Comparison of ENCODE assay signal across 8 cellular contexts in genomic region chr17:8187517-8188407, GRCh38. TPM values are rescaled to one million over a fixed set of nuclear protein-coding genes. Genes with fewer than 3 reads are reported as not detected.
A peak's percentile ranks its signal among the peaks of the same experiment; 100 is the strongest.
DNase-seq lines count a peak whose midpoint lies in the region; ATAC-seq, FAIRE-seq and TF ChIP-seq lines count a peak whose summit lies in the region.

No MANE protein-coding gene starts in this region.

- no peaks in the 10 kb centered on the region for H3K9me3 ChIP-seq in A549
- H3K9me3 ChIP-seq in mesenchymal stem cell (ENCODE audit: control insufficient read depth, low read length), result no peaks in the 10 kb centered on the region

- H3K36me3 ChIP-seq in mesenchymal stem cell (ENCODE audit: control insufficient read depth in 1 of 2, insufficient read depth in 2 of 2, low read depth in 1 of 2, low read length in 2 of 2), result no peaks in the 10 kb centered on the region

- TF ChIP-seq POLR2A in A549 (IDR thresholded peaks at IDR 0.05; ENCODE audit: low read length), result peak; percentile 27; the same call in 1 of the 2 replicates

- H3K4me1 ChIP-seq in A549, result peaks cover 30% of the 10 kb centered on the region
- peaks cover 20% of the 10 kb centered on the region for H3K4me1 ChIP-seq in mesenchymal stem cell (ENCODE audit: control insufficient read depth, insufficient read depth, low read depth, low read length)

- H4K8ac ChIP-seq in mesenchymal stem cell (ENCODE audit: low read length), result no peak overlapping the region

- peak overlapping the region; percentile 25 to 75 for H2BK12ac ChIP-seq in mesenchymal stem cell (ENCODE audit: low read length in 2 of 2)

- DNase-seq in A549 (ENCODE audit: low read depth in 1 of 2, low spot score in 1 of 2) (peak; percentile 97 to 100), HTR-8/SVneo (ENCODE audit: insufficient read length, low spot score) (peak; percentile 84), NOMO-1 treated with DMSO at 0.1 percent for 48 hours (lab: John Stamatoyannopoulos, UW; ENCODE audit: unreplicated experiment) (peak; percentile 97), mesenchymal stem cell (peak; percentile 100)
- DNase-seq in activated CD8-positive, alpha-beta memory T cell treated with anti-CD3 and anti-CD28 coated beads for 4 hours (ENCODE audit: low read depth in 2 of 2), result peak; percentile 83 to 87
- DNase-seq in stimulated activated CD4-positive, alpha-beta T cell treated with anti-CD3 and anti-CD28 coated beads, TNF-alpha, amount 100 ng/mL, for 48 hours (ENCODE audit: low read depth in 3 of 3), result peak; percentile 82 to 91 (median 85)

- H3K27ac ChIP-seq in A549 (peak overlapping the region; percentile 88 to 94), mesenchymal stem cell (ENCODE audit: low read length, poor library complexity, severe bottlenecking) (peak overlapping the region; percentile 86)

- H4K91ac ChIP-seq in mesenchymal stem cell (ENCODE audit: low read length), result no peak overlapping the region

- CTCF ChIA-PET in A549 (lab: Yijun Ruan, JAX), result interaction anchor here (0.6 to 11.3 kb wide), 15 partner anchors 11 to 196 kb away, joined by 3 to 164 read pairs (median 5); partner anchors contain the start of genes ALOXE3, AURKB and TMEM107

- H3K4me3 ChIP-seq in A549, result peak overlapping the region; percentile 71
- H3K4me3 ChIP-seq in mesenchymal stem cell (ENCODE audit: insufficient read depth in 1 of 2, low read depth in 1 of 2, low read length in 2 of 2), result peak overlapping the region; percentile 38 to 99

- 7% methylated on average over 28 of the region's 28 CpGs for WGBS in A549 (ENCODE audit: missing lambda C conversion rate)
- WGBS in mesenchymal stem cell, result 4% methylated on average over 28 of the region's 28 CpGs

- H3K4me2 ChIP-seq in A549, result peak overlapping the region; percentile 90
- peak overlapping the region; percentile 91 for H3K4me2 ChIP-seq in mesenchymal stem cell (ENCODE audit: low read length, poor library complexity, severe bottlenecking)

- POLR2A ChIA-PET in A549 (lab: Yijun Ruan, JAX), result interaction anchor here (0.6 to 4.0 kb wide), 11 partner anchors 11 to 194 kb away, joined by 3 to 45 read pairs (median 6); partner anchors contain the start of genes AURKB, CTC1 and TMEM107

- peak overlapping the region in 1 of 2 experiments; percentile 75 for H3K23ac ChIP-seq in mesenchymal stem cell (ENCODE audit: low read length in 2 of 2)

- FAIRE-seq in A549 (lab: Jason Lieb, UNC), result peak; percentile 99
- FAIRE-seq in HTR-8/SVneo (lab: Jason Lieb, UNC), result peak; percentile 28
- FAIRE-seq in endometrium (lab: Jason Lieb, UNC), result peak; percentile 95

- H3K79me1 ChIP-seq in mesenchymal stem cell (replicated peaks; ENCODE audit: low read length, poor library complexity, severe bottlenecking), result peaks cover 4% of the 10 kb centered on the region

- H2BK15ac ChIP-seq in mesenchymal stem cell (ENCODE audit: low read depth, poor library complexity, severe bottlenecking), result peak overlapping the region; percentile 75

- no peak overlapping the region for H2AK5ac ChIP-seq in mesenchymal stem cell (ENCODE audit: low read length, severe bottlenecking)

- peak overlapping the region in 1 of 2 experiments; percentile 47 for H3K4ac ChIP-seq in mesenchymal stem cell (ENCODE audit: low read depth in 1 of 2, low read length in 2 of 2)

- TF ChIP-seq RAD21 in A549 (conservative IDR thresholded peaks at IDR 0.05 in 1 of 2, IDR thresholded peaks at IDR 0.05 in 1 of 2), result peak in 1 of 2 experiments; percentile 10; a peak in 1 of 5 replicates

- H3K9ac ChIP-seq in mesenchymal stem cell (ENCODE audit: low read length), result peak overlapping the region; percentile 88

- TF ChIP-seq CTCF in A549 (IDR thresholded peaks at IDR 0.05), result no peak; the same call in 2 of the 3 replicates

- peak overlapping the region; percentile 35 for H2BK120ac ChIP-seq in mesenchymal stem cell (ENCODE audit: low read depth, low read length)

- no peak for TF ChIP-seq EP300 in A549 (IDR thresholded peaks at IDR 0.05)

- H3K27me3 ChIP-seq in mesenchymal stem cell (ENCODE audit: control insufficient read depth in 1 of 2, insufficient read depth in 1 of 2, low read length in 2 of 2), result no peaks in the 10 kb centered on the region

- no peak overlapping the region for H2AFZ ChIP-seq in mesenchymal stem cell (ENCODE audit: low read depth, low read length)

- H2BK5ac ChIP-seq in mesenchymal stem cell (ENCODE audit: low read depth, low read length, poor library complexity, severe bottlenecking), result no peak overlapping the region

- peak overlapping the region; percentile 40 to 56 for H3K18ac ChIP-seq in mesenchymal stem cell (ENCODE audit: low read depth in 1 of 2, low read length in 2 of 2)

- no peak overlapping the region for H3K14ac ChIP-seq in mesenchymal stem cell (ENCODE audit: low read length in 2 of 2)

- ATAC-seq in A549 (peak; percentile 47 to 67), GM18867 (IDR thresholded peaks at IDR 0.05; ENCODE audit: unreplicated experiment) (peak; percentile 26)

TF ChIP-seq in A549, 52 proteins besides CTCF, POLR2A, EP300 and RAD21 (continues in another document):
- TF ChIP-seq HMGXB4 (CRISPR knock-in tag; IDR thresholded peaks at IDR 0.05; ENCODE audit: borderline replicate concordance) (no peak), FOSB (CRISPR knock-in tag; IDR thresholded peaks at IDR 0.05) (peak; percentile 91), GATA3 (IDR thresholded peaks at IDR 0.05; ENCODE audit: borderline replicate concordance) (peak; percentile 65), HOXA7 (CRISPR knock-in tag; IDR thresholded peaks at IDR 0.05) (peak; percentile 79; the same call in 1 of the 2 replicates), ESRRA (IDR thresholded peaks at IDR 0.05; ENCODE audit: borderline replicate concordance, low read length) (peak; percentile 84; the same call in 1 of the 2 replicates), HOXB13 (CRISPR knock-in tag; IDR thresholded peaks at IDR 0.05; ENCODE audit: low read depth) (no peak), FOSL2 (IDR thresholded peaks at IDR 0.05) (no peak), FOSL2 (CRISPR knock-in tag; IDR thresholded peaks at IDR 0.05) (peak; percentile 2; the same call in 1 of the 2 replicates), TFCP2L1 (CRISPR knock-in tag; IDR thresholded peaks at IDR 0.05) (peak; percentile 88; the same call in 1 of the 2 replicates), CBX2 (IDR thresholded peaks at IDR 0.05; ENCODE audit: borderline replicate concordance, low read depth) (no peak)

RNA-seq across cellular contexts. Expression of gene BORCS6, which starts 2.2 kb away (rescaled TPM):
- polyA plus RNA-seq in A549 (2011; rRNA removed) (3.0 and 3.3 TPM in 2 replicates), A549 (2017; fragmentation: RNase III; extraction: RNeasy Plus Mini Kit Qiagen cat#74134 plus additional on column Dnase treatment) (4.1 to 6.6 TPM (median 6.1 TPM) in 3 replicates)
- polyA plus RNA-seq in A549 (2012; cell fraction: cytosol; rRNA removed), result 4.7 and 6.0 TPM in 2 replicates
- 5.1 and 6.7 TPM in 2 replicates for polyA plus RNA-seq in A549 (2012; cell fraction: nucleus; rRNA removed)
- 3.4 and 3.8 TPM in 2 replicates for polyA minus RNA-seq in A549 (2011; rRNA and poly(A)+ RNA removed)
- polyA plus RNA-seq in mesenchymal stem cell (2013, experiment 1 of 2), result 5.7 TPM
- 5.5 TPM for polyA plus RNA-seq in mesenchymal stem cell (2013, experiment 2 of 2)

RNA-seq across cellular contexts. Expression of gene TMEM107, which starts 11.6 kb away (rescaled TPM):
- 21.8 and 22.8 TPM in 2 replicates for polyA plus RNA-seq in A549 (2011; rRNA removed)
- 27.0 and 28.5 TPM in 2 replicates for polyA plus RNA-seq in A549 (2012; cell fraction: cytosol; rRNA removed)
- 17.3 and 18.3 TPM in 2 replicates for polyA plus RNA-seq in A549 (2012; cell fraction: nucleus; rRNA removed)
- 16.0 to 19.2 TPM (median 17.0 TPM) in 3 replicates for polyA plus RNA-seq in A549 (2017; fragmentation: RNase III; extraction: RNeasy Plus Mini Kit Qiagen cat#74134 plus additional on column Dnase treatment)
- polyA minus RNA-seq in A549 (2011; rRNA and poly(A)+ RNA removed), result 94.8 and 135 TPM in 2 replicates
- polyA plus RNA-seq in mesenchymal stem cell (2013, experiment 1 of 2), result 9.0 TPM
- polyA plus RNA-seq in mesenchymal stem cell (2013, experiment 2 of 2), result 9.7 TPM

RNA-seq across cellular contexts. Expression of gene AURKB, which starts 22.6 kb away (rescaled TPM):
- polyA plus RNA-seq in A549 (2011; rRNA removed) (51.0 and 59.5 TPM in 2 replicates), A549 (2017; fragmentation: RNase III; extraction: RNeasy Plus Mini Kit Qiagen cat#74134 plus additional on column Dnase treatment) (124 to 137 TPM (median 130 TPM) in 3 replicates)
- 161 and 188 TPM in 2 replicates for polyA plus RNA-seq in A549 (2012; cell fraction: cytosol; rRNA removed)
- 627 and 727 TPM in 2 replicates for polyA plus RNA-seq in A549 (2012; cell fraction: nucleus; rRNA removed)
- polyA minus RNA-seq in A549 (2011; rRNA and poly(A)+ RNA removed), result 58.8 and 80.3 TPM in 2 replicates
- polyA plus RNA-seq in mesenchymal stem cell (2013, experiment 1 of 2), result 11.5 TPM
- 11.0 TPM for polyA plus RNA-seq in mesenchymal stem cell (2013, experiment 2 of 2)

RNA-seq across cellular contexts. Expression of gene VAMP2, which starts 25.0 kb away (rescaled TPM):
- polyA plus RNA-seq in A549 (2011; rRNA removed) (21.7 and 24.7 TPM in 2 replicates), A549 (2017; fragmentation: RNase III; extraction: RNeasy Plus Mini Kit Qiagen cat#74134 plus additional on column Dnase treatment) (19.2 to 23.3 TPM (median 19.3 TPM) in 3 replicates)
- polyA plus RNA-seq in A549 (2012; cell fraction: cytosol; rRNA removed), result 20.5 and 26.1 TPM in 2 replicates
- 23.5 and 36.3 TPM in 2 replicates for polyA plus RNA-seq in A549 (2012; cell fraction: nucleus; rRNA removed)
- polyA minus RNA-seq in A549 (2011; rRNA and poly(A)+ RNA removed), result 8.5 and 9.5 TPM in 2 replicates
- polyA plus RNA-seq in mesenchymal stem cell (2013, experiment 1 of 2), result 48.0 TPM
- polyA plus RNA-seq in mesenchymal stem cell (2013, experiment 2 of 2), result 47.4 TPM

RNA-seq across cellular contexts. Expression of gene PER1, which starts 35.6 kb away (rescaled TPM):
- polyA plus RNA-seq in A549 (2011; rRNA removed), result 5.5 and 5.6 TPM in 2 replicates
- 7.4 and 10.9 TPM in 2 replicates for polyA plus RNA-seq in A549 (2012; cell fraction: cytosol; rRNA removed)
- 53.8 and 57.6 TPM in 2 replicates for polyA plus RNA-seq in A549 (2012; cell fraction: nucleus; rRNA removed)
- polyA plus RNA-seq in A549 (2017; fragmentation: RNase III; extraction: RNeasy Plus Mini Kit Qiagen cat#74134 plus additional on column Dnase treatment), result 6.8 to 8.7 TPM (median 8.4 TPM) in 3 replicates
- polyA minus RNA-seq in A549 (2011; rRNA and poly(A)+ RNA removed), result 13.7 and 34.7 TPM in 2 replicates
- 34.9 TPM for polyA plus RNA-seq in mesenchymal stem cell (2013, experiment 1 of 2)
- 25.8 TPM for polyA plus RNA-seq in mesenchymal stem cell (2013, experiment 2 of 2)

Comparison
In these comparisons a context has a peak if more than half of its experiments do, and no peak if none do; other contexts are left out.
1. Peak in every context shown above with its lines: DNase-seq, ATAC-seq, H3K4me3 ChIP-seq and H3K27ac ChIP-seq.